Comparison of ENCODE assay signal across 8 cellular contexts in the genomic region with DNA sequence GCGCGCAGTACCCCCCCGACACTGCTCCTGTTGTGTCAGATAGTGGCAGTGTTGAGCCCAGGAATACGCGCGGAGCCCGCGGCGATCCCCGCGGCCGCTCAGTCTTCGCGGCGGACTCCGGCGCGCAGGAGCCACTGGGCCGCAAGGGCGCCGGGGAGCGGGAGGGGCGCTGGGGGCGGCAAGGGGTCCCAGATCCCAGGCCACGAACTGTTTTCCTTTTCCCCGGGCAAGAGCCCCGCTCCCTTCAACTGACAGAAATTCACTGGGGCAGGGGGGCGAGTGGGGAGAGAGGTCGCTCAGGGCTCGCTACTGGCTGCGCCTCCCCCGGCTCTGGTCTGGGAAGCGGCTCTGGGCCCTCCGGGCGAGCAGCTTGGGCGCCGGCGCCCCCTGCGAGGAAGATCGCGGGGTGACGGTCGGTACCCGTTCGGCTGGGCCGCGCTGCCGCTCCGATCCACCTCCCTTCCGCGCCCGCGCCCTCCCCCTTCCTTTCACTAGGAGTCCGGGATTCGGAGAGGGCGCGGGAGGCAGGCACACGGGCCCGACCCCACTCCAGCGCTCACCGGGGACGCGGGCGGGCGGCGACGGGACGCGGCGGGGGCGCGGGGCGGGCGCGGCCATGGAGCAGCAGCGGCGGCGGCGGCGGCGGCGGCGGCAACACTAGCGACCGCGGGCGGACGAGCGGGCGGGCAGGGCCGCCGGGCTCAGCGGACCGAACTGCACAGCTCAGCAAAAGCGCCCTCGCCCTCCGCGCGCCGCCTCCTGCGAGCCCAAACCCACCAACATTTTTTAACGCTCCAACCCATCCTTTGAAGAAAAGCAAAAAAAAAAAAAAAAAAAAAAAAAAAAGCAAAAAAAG. TPM values are rescaled to one million over a fixed set of nuclear protein-coding genes. Genes with fewer than 3 reads are reported as not detected.
DNase-seq lines count a peak whose midpoint lies in the region; ATAC-seq and TF ChIP-seq lines count a peak whose summit lies in the region.

No MANE protein-coding gene starts in this region.

- no peaks in the 10 kb centered on the region for H3K9me3 ChIP-seq in CD8-positive, alpha-beta memory T cell (ENCODE audit: low read length)

- peak overlapping the region; percentile 50 for H3K4me3 ChIP-seq in CD8-positive, alpha-beta memory T cell (ENCODE audit: low read length)

- POLR2A ChIA-PET in CD8-positive, alpha-beta memory T cell (lab: Charles Lee), result interaction anchor here (0.6 to 1.0 kb wide), 2 partner anchors 33 to 127 kb away, joined by 3 to 4 read pairs; no protein-coding TSS in a partner anchor

- CTCF ChIA-PET in CD8-positive, alpha-beta memory T cell (lab: Charles Lee), result interaction anchor here (0.6 to 1.2 kb wide), 13 partner anchors 10 to 533 kb away, joined by 3 to 6 read pairs (median 3); no protein-coding TSS in a partner anchor

- no peaks in the 10 kb centered on the region for H3K9me3 Mint-ChIP-seq in CD8-positive, alpha-beta memory T cell
- no peaks in the 10 kb centered on the region for H3K9me3 Mint-ChIP-seq in endothelial cell (ENCODE audit: unreplicated experiment)

- no peaks in the 10 kb centered on the region for H3K36me3 ChIP-seq in CD8-positive, alpha-beta memory T cell (ENCODE audit: insufficient read depth, low read length)

- H3K27me3 Mint-ChIP-seq in CD8-positive, alpha-beta memory T cell, result peaks cover 5 to 16% of the 10 kb centered on the region in 2 donors
- no peaks in the 10 kb centered on the region for H3K27me3 Mint-ChIP-seq in endothelial cell (ENCODE audit: unreplicated experiment)

- TF ChIP-seq CTCF in endothelial cell (IDR thresholded peaks at IDR 0.05; ENCODE audit: unreplicated experiment), result peak; percentile 34

- peaks cover 4% of the 10 kb centered on the region for H3K4me1 ChIP-seq in CD8-positive, alpha-beta memory T cell (ENCODE audit: insufficient read depth, low read length)

- peak; percentile 93 for ATAC-seq in GM19397 (IDR thresholded peaks at IDR 0.05; ENCODE audit: unreplicated experiment)
- peak; percentile 86 for ATAC-seq in HG03558 (IDR thresholded peaks at IDR 0.05; ENCODE audit: extremely low read depth, unreplicated experiment)

- H3K4me3 Mint-ChIP-seq in CD8-positive, alpha-beta memory T cell, result peak overlapping the region; percentile 57 to 89 (median 79)
- peak overlapping the region; percentile 92 for H3K4me3 Mint-ChIP-seq in endothelial cell (ENCODE audit: unreplicated experiment)

- H3K27ac ChIP-seq in CD8-positive, alpha-beta memory T cell (ENCODE audit: low read depth, low read length), result peak overlapping the region; percentile 57

- H3K27me3 ChIP-seq in CD8-positive, alpha-beta memory T cell (ENCODE audit: insufficient read depth, low read length, poor library complexity, severe bottlenecking), result no peaks in the 10 kb centered on the region

- H3K4me1 Mint-ChIP-seq in CD8-positive, alpha-beta memory T cell, result peaks cover 3 to 9% (median 8%) of the 10 kb centered on the region in 3 donors
- peaks cover 13% of the 10 kb centered on the region for H3K4me1 Mint-ChIP-seq in endothelial cell (ENCODE audit: unreplicated experiment)

- H3K27ac Mint-ChIP-seq in CD8-positive, alpha-beta memory T cell, result no peak overlapping the region
- H3K27ac Mint-ChIP-seq in endothelial cell (ENCODE audit: unreplicated experiment), result no peak overlapping the region

- peaks cover 0 to 1% (median 0%) of the 10 kb centered on the region in 3 donors for H3K36me3 Mint-ChIP-seq in CD8-positive, alpha-beta memory T cell
- H3K36me3 Mint-ChIP-seq in endothelial cell (ENCODE audit: low read depth, unreplicated experiment), result no peaks in the 10 kb centered on the region

- DNase-seq in CD8-positive, alpha-beta memory T cell, result peak; percentile 8 to 79 (median 59)
- peak; percentile 93 for DNase-seq in NCI-H748 (lab: John Stamatoyannopoulos, UW; ENCODE audit: unreplicated experiment)
- peak; percentile 43 for DNase-seq in activated CD8-positive, alpha-beta memory T cell treated with anti-CD3 and anti-CD28 coated beads, Interleukin-2, amount 50 U/mL, for 24 hours (ENCODE audit: extremely low read depth)
- DNase-seq in endothelial cell (ENCODE audit: low spot score), result peak; percentile 76
- DNase-seq in midbrain (lab: John Stamatoyannopoulos, UW), result peak; percentile 85
- DNase-seq in stimulated activated CD8-positive, alpha-beta memory T cell treated with anti-CD3 and anti-CD28 coated beads, Interleukin-15, amount 100 ng/mL, for 48 hours (ENCODE audit: low read depth in 2 of 2), result peak; percentile 68 to 73

RNA-seq across cellular contexts. Expression of a gene that starts 1.4 kb away (rescaled TPM):
- 10 to 100 TPM; 13.9 to 14.1 TPM for total RNA-seq in CD8-positive, alpha-beta memory T cell
- 0.22 TPM for polyA plus RNA-seq in CD8-positive, alpha-beta memory T cell
- 131 TPM for total RNA-seq in endothelial cell (ENCODE audit: unreplicated experiment)

Comparison
In these comparisons a context has a peak if more than half of its experiments do, and no peak if none do; other contexts are left out.
1. Peak in every context shown above with its lines: DNase-seq, ATAC-seq, H3K4me3 ChIP-seq and H3K27ac ChIP-seq.
2. DNase-seq: peak in every context shown above with its lines; median percentile 93 in NCI-H748; 85 in midbrain; 76 in endothelial cell; 70 in stimulated activated CD8-positive, alpha-beta memory T cell treated with anti-CD3 and anti-CD28 coated beads, Interleukin-15, amount 100 ng/mL, for 48 hours; 59 in CD8-positive, alpha-beta memory T cell; 43 in activated CD8-positive, alpha-beta memory T cell treated with anti-CD3 and anti-CD28 coated beads, Interleukin-2, amount 50 U/mL, for 24 hours.